In the genomic region with DNA sequence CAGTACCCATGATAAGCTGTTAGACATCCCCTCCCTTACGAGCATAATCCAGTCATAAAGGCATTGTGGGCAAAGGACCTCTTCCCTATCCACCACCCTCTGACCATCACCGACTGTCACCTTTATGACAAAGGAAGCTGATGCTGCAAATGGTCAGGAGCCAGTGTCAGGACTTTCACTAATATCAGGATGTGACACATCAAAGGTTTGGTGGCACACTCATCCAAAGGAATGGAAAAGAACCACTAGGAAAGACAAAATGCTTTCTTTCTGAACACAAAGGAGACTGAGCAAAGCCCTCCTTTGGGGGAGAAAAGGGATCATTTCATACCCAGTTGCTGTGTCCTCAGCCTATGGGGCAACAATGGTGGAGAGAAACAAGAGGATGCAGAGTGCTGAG, we compare ENCODE assay signal across 1 cellular context.
TF ChIP-seq lines count a peak whose summit lies in the region.

No MANE protein-coding gene starts in this region.

TF ChIP-seq in WTC11, 78 proteins besides CTCF, POLR2A, EP300 and RAD21 (continued from another document):
- TF ChIP-seq, protein P1, sequence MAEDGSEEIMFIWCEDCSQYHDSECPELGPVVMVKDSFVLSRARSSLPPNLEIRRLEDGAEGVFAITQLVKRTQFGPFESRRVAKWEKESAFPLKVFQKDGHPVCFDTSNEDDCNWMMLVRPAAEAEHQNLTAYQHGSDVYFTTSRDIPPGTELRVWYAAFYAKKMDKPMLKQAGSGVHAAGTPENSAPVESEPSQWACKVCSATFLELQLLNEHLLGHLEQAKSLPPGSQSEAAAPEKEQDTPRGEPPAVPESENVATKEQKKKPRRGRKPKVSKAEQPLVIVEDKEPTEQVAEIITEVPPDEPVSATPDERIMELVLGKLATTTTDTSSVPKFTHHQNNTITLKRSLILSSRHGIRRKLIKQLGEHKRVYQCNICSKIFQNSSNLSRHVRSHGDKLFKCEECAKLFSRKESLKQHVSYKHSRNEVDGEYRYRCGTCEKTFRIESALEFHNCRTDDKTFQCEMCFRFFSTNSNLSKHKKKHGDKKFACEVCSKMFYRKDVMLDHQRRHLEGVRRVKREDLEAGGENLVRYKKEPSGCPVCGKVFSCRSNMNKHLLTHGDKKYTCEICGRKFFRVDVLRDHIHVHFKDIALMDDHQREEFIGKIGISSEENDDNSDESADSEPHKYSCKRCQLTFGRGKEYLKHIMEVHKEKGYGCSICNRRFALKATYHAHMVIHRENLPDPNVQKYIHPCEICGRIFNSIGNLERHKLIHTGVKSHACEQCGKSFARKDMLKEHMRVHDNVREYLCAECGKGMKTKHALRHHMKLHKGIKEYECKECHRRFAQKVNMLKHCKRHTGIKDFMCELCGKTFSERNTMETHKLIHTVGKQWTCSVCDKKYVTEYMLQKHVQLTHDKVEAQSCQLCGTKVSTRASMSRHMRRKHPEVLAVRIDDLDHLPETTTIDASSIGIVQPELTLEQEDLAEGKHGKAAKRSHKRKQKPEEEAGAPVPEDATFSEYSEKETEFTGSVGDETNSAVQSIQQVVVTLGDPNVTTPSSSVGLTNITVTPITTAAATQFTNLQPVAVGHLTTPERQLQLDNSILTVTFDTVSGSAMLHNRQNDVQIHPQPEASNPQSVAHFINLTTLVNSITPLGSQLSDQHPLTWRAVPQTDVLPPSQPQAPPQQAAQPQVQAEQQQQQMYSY (CRISPR knock-in tag; IDR thresholded peaks at IDR 0.05), result no peak
- TF ChIP-seq CREM (CRISPR knock-in tag; IDR thresholded peaks at IDR 0.05) (no peak), TCF7 (CRISPR knock-in tag; IDR thresholded peaks at IDR 0.05; ENCODE audit: low read depth) (no peak), SMAD4 (CRISPR knock-in tag; IDR thresholded peaks at IDR 0.05) (no peak), HMGA2 (CRISPR knock-in tag; IDR thresholded peaks at IDR 0.05) (no peak)
- TF ChIP-seq, protein P2, sequence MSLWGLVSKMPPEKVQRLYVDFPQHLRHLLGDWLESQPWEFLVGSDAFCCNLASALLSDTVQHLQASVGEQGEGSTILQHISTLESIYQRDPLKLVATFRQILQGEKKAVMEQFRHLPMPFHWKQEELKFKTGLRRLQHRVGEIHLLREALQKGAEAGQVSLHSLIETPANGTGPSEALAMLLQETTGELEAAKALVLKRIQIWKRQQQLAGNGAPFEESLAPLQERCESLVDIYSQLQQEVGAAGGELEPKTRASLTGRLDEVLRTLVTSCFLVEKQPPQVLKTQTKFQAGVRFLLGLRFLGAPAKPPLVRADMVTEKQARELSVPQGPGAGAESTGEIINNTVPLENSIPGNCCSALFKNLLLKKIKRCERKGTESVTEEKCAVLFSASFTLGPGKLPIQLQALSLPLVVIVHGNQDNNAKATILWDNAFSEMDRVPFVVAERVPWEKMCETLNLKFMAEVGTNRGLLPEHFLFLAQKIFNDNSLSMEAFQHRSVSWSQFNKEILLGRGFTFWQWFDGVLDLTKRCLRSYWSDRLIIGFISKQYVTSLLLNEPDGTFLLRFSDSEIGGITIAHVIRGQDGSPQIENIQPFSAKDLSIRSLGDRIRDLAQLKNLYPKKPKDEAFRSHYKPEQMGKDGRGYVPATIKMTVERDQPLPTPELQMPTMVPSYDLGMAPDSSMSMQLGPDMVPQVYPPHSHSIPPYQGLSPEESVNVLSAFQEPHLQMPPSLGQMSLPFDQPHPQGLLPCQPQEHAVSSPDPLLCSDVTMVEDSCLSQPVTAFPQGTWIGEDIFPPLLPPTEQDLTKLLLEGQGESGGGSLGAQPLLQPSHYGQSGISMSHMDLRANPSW (CRISPR knock-in tag; conservative IDR thresholded peaks at IDR 0.05; ENCODE audit: low read depth), result no peak
- TF ChIP-seq, protein P3, sequence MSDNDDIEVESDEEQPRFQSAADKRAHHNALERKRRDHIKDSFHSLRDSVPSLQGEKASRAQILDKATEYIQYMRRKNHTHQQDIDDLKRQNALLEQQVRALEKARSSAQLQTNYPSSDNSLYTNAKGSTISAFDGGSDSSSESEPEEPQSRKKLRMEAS (CRISPR knock-in tag; IDR thresholded peaks at IDR 0.05), result no peak
TF ChIP-seq in WTC11: peak in this region for 0.
